Comparison of ENCODE assay signal across 2 cellular contexts in genomic region chr21:17478156-17478555, GRCh38. TPM values are rescaled to one million over a fixed set of nuclear protein-coding genes. Genes with fewer than 3 reads are reported as not detected.
"Had no signal": no experiment of that assay in that cellular context is flagged by ENCODE, and none has a peak within 500 bp of the region (broad histone marks: within the 10 kb centered on the region; RNA-seq: fewer than 3 reads in every experiment).

No MANE protein-coding gene starts in this region.

RNA-seq across cellular contexts. Expression of gene CXADR, which starts 34.7 kb away (rescaled TPM):
- total RNA-seq: myocyte had no signal
- polyA plus RNA-seq: immature natural killer cell had no signal
